In genomic region chr6:34393191-34393967, GRCh38 we compare ENCODE assay signal across 8 cellular contexts.
DNase-seq lines count a peak whose midpoint lies in the region; ATAC-seq and TF ChIP-seq lines count a peak whose summit lies in the region.

No MANE protein-coding gene starts in this region.

- DNase-seq in SIG-M5 treated with dmso at 0.1 percent for 504 hours (lab: John Stamatoyannopoulos, UW; ENCODE audit: unreplicated experiment) (peak; percentile 69), SIG-M5 (lab: John Stamatoyannopoulos, UW) (no peak), SKM-1 treated with dmso at 0.1 percent for 144 hours (lab: John Stamatoyannopoulos, UW; ENCODE audit: unreplicated experiment) (peak; percentile 52), foreskin fibroblast (no peak), retinal pigment epithelial cell (ENCODE audit: low read depth) (no peak), midbrain (lab: John Stamatoyannopoulos, UW) (no peak)
- no peak for DNase-seq in activated CD4-positive, alpha-beta T cell treated with anti-CD3 and anti-CD28 coated beads, Interleukin-2, amount 50 U/mL, for 48 hours

- TF ChIP-seq CTCF in foreskin fibroblast (IDR thresholded peaks at IDR 0.05; ENCODE audit: low read depth, low read length) (no peak), retinal pigment epithelial cell (conservative IDR thresholded peaks at IDR 0.05; ENCODE audit: low read depth, low read length) (no peak)

- peak overlapping the region; percentile 77 to 81 for H3K4me3 ChIP-seq in foreskin fibroblast (ENCODE audit: low read depth in 1 of 2, low read length in 2 of 2)
- peak overlapping the region; percentile 60 for H3K4me3 ChIP-seq in retinal pigment epithelial cell (ENCODE audit: low read length)

- no peak for ATAC-seq in GM19452 (IDR thresholded peaks at IDR 0.05; ENCODE audit: unreplicated experiment)

Comparison
In these comparisons a context has a peak if more than half of its experiments do, and no peak if none do; other contexts are left out.
1. DNase-seq: peak in SIG-M5 treated with dmso at 0.1 percent for 504 hours (single experiment) and SKM-1 treated with dmso at 0.1 percent for 144 hours (single experiment); none in SIG-M5 (single experiment), foreskin fibroblast (0 of 2), retinal pigment epithelial cell (single experiment), midbrain (single experiment) and activated CD4-positive, alpha-beta T cell treated with anti-CD3 and anti-CD28 coated beads, Interleukin-2, amount 50 U/mL, for 48 hours (0 of 2).